Comparison of ENCODE assay signal across 8 cellular contexts in genomic region chr2:156342252-156343095, GRCh38. TPM values are rescaled to one million over a fixed set of nuclear protein-coding genes. Genes with fewer than 3 reads are reported as not detected.
A peak's percentile ranks its signal among the peaks of the same experiment; 100 is the strongest.
DNase-seq lines count a peak whose midpoint lies in the region; ATAC-seq lines count a peak whose summit lies in the region.

No MANE protein-coding gene starts in this region.

- no peaks in the 10 kb centered on the region for H3K9me3 ChIP-seq in NT2/D1 (ENCODE audit: insufficient read depth, low read length)

- H3K27ac ChIP-seq in epithelial cell of prostate = peak overlapping the region; percentile 96

- no peaks in the 10 kb centered on the region for H3K36me3 ChIP-seq in NT2/D1 (ENCODE audit: insufficient read depth, insufficient read length, low read length)

- ATAC-seq in GM21367 (IDR thresholded peaks at IDR 0.05; ENCODE audit: unreplicated experiment) = peak; percentile 46

- H3K4me1 ChIP-seq in NT2/D1 (ENCODE audit: insufficient read depth, insufficient read length) = no peaks in the 10 kb centered on the region

- peak overlapping the region; percentile 91 for H3K9ac ChIP-seq in NT2/D1 (ENCODE audit: insufficient read length, low read depth)

- H3K4me3 ChIP-seq in NT2/D1 (ENCODE audit: insufficient read length, low read depth) = peak overlapping the region; percentile 78

- peaks cover 33% of the 10 kb centered on the region for H3K27me3 ChIP-seq in NT2/D1 (ENCODE audit: insufficient read depth, insufficient read length)

- peak; percentile 92 for DNase-seq in COR-L47 (lab: John Stamatoyannopoulos, UW)
- DNase-seq in HS-5 (ENCODE audit: low read depth) = peak; percentile 53
- DNase-seq in NT2/D1 (ENCODE audit: low read depth, low spot score) = peak; percentile 76
- peak; percentile 80 for DNase-seq in activated T-cell treated with anti-CD3 and anti-CD28 coated beads for 4 hours
- DNase-seq in epithelial cell of prostate (ENCODE audit: low read depth, low spot score) = peak; percentile 68
- DNase-seq in mucosa of gallbladder (ENCODE audit: low spot score) = peak; percentile 94
- peak; percentile 79 to 83 for DNase-seq in stimulated activated CD8-positive, alpha-beta memory T cell treated with anti-CD3 and anti-CD28 coated beads, Interleukin-4, amount 100 ng/mL, for 1 hour (ENCODE audit: low read depth in 2 of 2, low spot score in 1 of 2)

RNA-seq across cellular contexts. Expression of gene NR4A2, which starts 10.0 kb away (rescaled TPM):
- total RNA-seq in mucosa of gallbladder = 11.9 TPM

Comparison
In these comparisons a context has a peak if more than half of its experiments do, and no peak if none do; other contexts are left out.
1. Peak in every context shown above with its lines: DNase-seq, ATAC-seq, H3K4me3 ChIP-seq and H3K27ac ChIP-seq.